ENCODE assay signal across 12 cellular contexts in the genomic region with DNA sequence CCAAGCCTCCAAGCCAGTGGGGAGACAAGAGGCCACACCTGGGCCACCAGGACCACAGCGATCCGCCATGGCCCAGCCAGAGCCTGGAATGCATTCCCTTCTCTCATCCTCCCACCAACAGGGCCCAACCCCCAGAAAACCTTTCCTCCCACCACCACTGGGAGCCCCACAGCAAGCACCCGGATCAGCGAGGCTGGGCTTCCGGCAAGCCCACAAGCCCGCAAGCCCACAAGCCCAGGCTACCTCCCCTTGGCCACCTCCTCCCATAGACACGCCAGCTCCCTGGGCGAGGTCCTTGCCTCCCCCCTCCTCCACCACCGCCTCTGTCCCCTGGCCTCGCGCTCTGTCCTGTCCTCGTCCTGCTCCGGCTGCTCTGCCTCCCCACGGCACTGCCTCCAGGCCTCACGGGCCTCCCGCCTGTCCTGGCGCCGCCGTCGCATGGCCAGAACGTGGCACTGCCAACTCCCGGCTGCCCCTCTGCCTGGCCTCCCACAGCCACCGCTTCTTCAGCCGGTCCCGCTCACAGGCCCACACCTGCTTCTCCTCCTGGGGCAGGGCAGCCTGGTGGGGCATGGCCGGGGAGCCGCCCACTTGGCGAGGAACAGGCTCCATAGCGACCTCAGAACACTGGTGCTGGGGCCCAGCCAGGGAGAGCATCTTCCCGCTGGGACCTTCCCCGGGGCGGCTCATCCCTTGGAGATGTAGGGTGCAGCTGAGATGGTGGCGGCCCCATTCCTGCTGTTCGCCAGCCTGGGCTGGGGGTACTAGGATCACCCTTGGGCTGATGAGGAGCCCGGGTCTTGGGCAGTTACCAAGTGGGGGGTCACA.
"Had no signal": no experiment of that assay in that cellular context is flagged by ENCODE, and none has a peak within 500 bp of the region (broad histone marks: within the 10 kb centered on the region; RNA-seq: fewer than 3 reads in every experiment).

No MANE protein-coding gene starts in this region.

- H3K4me3 Mint-ChIP-seq: activated CD4-positive, alpha-beta T cell treated with anti-CD3 and anti-CD28 coated beads, Interleukin-2, amount 10 ng/mL, durations not matched to agents 7 days and 5 days; activated naive CD8-positive, alpha-beta T cell treated with anti-CD3 and anti-CD28 coated beads for 36 hours had no signal

- H3K27ac ChIP-seq: heart left ventricle, left ventricle myocardium inferior, tibial nerve had no signal

- DNase-seq: activated CD4-positive, alpha-beta T cell treated with anti-CD3 and anti-CD28 coated beads, Interleukin-2, amount 10 ng/mL, durations not matched to agents 7 days and 5 days; activated CD4-positive, CD25-positive, alpha-beta regulatory T cell; activated CD8-positive, alpha-beta memory T cell treated with anti-CD3 and anti-CD28 coated beads for 24 hours; activated naive CD8-positive, alpha-beta T cell treated with anti-CD3 and anti-CD28 coated beads for 36 hours; foreskin melanocyte; heart left ventricle; left ventricle myocardium inferior; mesendoderm; SK-N-SH; small intestine had no signal

- ATAC-seq: heart left ventricle had no signal

- H3K9me3 ChIP-seq: heart left ventricle, left ventricle myocardium inferior, SK-N-SH, tibial nerve had no signal

- H3K9me3 Mint-ChIP-seq: activated CD4-positive, alpha-beta T cell treated with anti-CD3 and anti-CD28 coated beads, Interleukin-2, amount 10 ng/mL, durations not matched to agents 7 days and 5 days; activated naive CD8-positive, alpha-beta T cell treated with anti-CD3 and anti-CD28 coated beads for 36 hours; activated T-helper 2 cell treated with anti-CD3 and anti-CD28 coated beads, Interferon-gamma antibody, Interleukin-2, Interleukin-4, amounts not matched to agents 10 μg/mL and 5 μg/mL and 100 μg/mL, durations not matched to agents 14 hours and 24 hours and 36 hours had no signal

- H3K4me3 ChIP-seq: heart left ventricle, left ventricle myocardium inferior, tibial nerve had no signal

- H3K27me3 Mint-ChIP-seq: activated CD4-positive, alpha-beta T cell treated with anti-CD3 and anti-CD28 coated beads, Interleukin-2, amount 10 ng/mL, durations not matched to agents 7 days and 5 days; activated naive CD8-positive, alpha-beta T cell treated with anti-CD3 and anti-CD28 coated beads for 36 hours had no signal

- H3K27me3 ChIP-seq: heart left ventricle, tibial nerve had no signal

- H3K27ac Mint-ChIP-seq: activated CD4-positive, alpha-beta T cell treated with anti-CD3 and anti-CD28 coated beads, Interleukin-2, amount 10 ng/mL, durations not matched to agents 7 days and 5 days; activated naive CD8-positive, alpha-beta T cell treated with anti-CD3 and anti-CD28 coated beads for 36 hours; activated T-helper 2 cell treated with anti-CD3 and anti-CD28 coated beads, Interferon-gamma antibody, Interleukin-2, Interleukin-4, amounts not matched to agents 10 μg/mL and 5 μg/mL and 100 μg/mL, durations not matched to agents 14 hours and 24 hours and 36 hours had no signal

- H3K4me2 ChIP-seq: SK-N-SH had no signal

- H3K9ac ChIP-seq: SK-N-SH had no signal
